ENCODE assay signal across 1 cellular context in the genomic region with DNA sequence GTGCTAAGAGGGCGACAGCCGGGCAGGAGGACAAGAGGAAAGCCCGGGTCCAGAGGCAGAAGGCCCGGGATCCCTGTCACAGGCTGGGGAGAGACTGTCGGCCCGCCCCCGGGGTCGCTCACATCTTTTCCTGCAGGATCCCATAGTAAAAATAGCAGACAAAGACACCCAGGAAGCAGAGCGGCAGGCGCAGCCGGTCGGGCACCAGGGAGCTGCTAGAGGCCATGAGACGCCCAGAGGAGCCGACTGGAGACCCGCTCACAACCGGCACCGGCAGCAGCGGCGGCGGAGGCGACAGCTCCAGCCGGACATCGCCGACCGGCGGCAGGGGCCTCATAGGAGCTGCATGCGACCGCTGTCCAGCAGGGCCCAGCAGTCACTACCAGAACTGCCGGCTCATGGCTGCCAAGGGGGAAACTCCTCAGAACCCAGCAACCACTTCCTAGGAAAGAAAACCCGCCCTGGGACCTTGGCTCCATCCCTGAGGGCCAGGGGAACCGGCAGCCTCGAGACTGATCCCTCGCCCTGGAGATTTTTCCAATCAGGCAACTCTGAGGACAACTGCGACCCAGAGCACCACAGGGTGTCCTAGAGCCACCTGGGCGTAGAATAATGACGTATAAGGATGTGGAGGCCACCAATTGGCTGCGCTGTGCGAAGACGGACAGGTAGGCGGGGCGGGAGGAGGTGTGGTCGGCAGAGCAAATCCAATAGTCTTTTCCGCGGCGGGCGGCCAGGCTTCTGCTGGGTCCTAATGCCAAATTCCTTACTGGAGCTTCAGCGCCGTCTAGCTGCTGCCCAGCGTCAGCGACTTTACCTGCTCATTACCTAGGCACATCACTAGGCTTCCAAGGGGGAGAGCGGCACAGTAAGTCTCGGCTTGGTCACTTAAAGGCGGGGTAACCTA.
TF ChIP-seq lines count a peak whose summit lies in the region.

A gene with protein sequence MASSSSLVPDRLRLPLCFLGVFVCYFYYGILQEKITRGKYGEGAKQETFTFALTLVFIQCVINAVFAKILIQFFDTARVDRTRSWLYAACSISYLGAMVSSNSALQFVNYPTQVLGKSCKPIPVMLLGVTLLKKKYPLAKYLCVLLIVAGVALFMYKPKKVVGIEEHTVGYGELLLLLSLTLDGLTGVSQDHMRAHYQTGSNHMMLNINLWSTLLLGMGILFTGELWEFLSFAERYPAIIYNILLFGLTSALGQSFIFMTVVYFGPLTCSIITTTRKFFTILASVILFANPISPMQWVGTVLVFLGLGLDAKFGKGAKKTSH (minus strand): TSS at position 357 of the 907 bp plus-strand sequence. CDS start 131 bp downstream, at position 226.

TF ChIP-seq in K562, 482 proteins besides CTCF, POLR2A, EP300 and RAD21 (continued from another document and continues in another):
- TF ChIP-seq, protein P1, sequence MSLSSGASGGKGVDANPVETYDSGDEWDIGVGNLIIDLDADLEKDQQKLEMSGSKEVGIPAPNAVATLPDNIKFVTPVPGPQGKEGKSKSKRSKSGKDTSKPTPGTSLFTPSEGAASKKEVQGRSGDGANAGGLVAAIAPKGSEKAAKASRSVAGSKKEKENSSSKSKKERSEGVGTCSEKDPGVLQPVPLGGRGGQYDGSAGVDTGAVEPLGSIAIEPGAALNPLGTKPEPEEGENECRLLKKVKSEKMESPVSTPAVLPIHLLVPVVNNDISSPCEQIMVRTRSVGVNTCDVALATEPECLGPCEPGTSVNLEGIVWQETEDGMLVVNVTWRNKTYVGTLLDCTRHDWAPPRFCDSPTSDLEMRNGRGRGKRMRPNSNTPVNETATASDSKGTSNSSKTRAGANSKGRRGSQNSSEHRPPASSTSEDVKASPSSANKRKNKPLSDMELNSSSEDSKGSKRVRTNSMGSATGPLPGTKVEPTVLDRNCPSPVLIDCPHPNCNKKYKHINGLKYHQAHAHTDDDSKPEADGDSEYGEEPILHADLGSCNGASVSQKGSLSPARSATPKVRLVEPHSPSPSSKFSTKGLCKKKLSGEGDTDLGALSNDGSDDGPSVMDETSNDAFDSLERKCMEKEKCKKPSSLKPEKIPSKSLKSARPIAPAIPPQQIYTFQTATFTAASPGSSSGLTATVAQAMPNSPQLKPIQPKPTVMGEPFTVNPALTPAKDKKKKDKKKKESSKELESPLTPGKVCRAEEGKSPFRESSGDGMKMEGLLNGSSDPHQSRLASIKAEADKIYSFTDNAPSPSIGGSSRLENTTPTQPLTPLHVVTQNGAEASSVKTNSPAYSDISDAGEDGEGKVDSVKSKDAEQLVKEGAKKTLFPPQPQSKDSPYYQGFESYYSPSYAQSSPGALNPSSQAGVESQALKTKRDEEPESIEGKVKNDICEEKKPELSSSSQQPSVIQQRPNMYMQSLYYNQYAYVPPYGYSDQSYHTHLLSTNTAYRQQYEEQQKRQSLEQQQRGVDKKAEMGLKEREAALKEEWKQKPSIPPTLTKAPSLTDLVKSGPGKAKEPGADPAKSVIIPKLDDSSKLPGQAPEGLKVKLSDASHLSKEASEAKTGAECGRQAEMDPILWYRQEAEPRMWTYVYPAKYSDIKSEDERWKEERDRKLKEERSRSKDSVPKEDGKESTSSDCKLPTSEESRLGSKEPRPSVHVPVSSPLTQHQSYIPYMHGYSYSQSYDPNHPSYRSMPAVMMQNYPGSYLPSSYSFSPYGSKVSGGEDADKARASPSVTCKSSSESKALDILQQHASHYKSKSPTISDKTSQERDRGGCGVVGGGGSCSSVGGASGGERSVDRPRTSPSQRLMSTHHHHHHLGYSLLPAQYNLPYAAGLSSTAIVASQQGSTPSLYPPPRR (CRISPR knock-in tag; IDR thresholded peaks at IDR 0.05; ENCODE audit: borderline replicate concordance): no peak
- TF ChIP-seq ZNF133 (CRISPR knock-in tag; IDR thresholded peaks at IDR 0.05): no peak
- 0 out of 2 replicates have a peak, but pooled peaks have one; percentile 14 for TF ChIP-seq E2F3 (CRISPR knock-in tag; IDR thresholded peaks at IDR 0.05)
- TF ChIP-seq ZNF24 (IDR thresholded peaks at IDR 0.05): peak; percentile 63; the same call in 1 of the 2 replicates
- TF ChIP-seq, protein P2, sequence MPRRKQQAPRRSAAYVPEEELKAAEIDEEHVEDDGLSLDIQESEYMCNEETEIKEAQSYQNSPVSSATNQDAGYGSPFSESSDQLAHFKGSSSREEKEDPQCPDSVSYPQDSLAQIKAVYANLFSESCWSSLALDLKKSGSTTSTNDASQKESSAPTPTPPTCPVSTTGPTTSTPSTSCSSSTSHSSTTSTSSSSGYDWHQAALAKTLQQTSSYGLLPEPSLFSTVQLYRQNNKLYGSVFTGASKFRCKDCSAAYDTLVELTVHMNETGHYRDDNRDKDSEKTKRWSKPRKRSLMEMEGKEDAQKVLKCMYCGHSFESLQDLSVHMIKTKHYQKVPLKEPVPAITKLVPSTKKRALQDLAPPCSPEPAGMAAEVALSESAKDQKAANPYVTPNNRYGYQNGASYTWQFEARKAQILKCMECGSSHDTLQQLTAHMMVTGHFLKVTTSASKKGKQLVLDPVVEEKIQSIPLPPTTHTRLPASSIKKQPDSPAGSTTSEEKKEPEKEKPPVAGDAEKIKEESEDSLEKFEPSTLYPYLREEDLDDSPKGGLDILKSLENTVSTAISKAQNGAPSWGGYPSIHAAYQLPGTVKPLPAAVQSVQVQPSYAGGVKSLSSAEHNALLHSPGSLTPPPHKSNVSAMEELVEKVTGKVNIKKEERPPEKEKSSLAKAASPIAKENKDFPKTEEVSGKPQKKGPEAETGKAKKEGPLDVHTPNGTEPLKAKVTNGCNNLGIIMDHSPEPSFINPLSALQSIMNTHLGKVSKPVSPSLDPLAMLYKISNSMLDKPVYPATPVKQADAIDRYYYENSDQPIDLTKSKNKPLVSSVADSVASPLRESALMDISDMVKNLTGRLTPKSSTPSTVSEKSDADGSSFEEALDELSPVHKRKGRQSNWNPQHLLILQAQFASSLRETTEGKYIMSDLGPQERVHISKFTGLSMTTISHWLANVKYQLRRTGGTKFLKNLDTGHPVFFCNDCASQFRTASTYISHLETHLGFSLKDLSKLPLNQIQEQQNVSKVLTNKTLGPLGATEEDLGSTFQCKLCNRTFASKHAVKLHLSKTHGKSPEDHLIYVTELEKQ (CRISPR knock-in tag; IDR thresholded peaks at IDR 0.05): no peak
- TF ChIP-seq, protein P3, sequence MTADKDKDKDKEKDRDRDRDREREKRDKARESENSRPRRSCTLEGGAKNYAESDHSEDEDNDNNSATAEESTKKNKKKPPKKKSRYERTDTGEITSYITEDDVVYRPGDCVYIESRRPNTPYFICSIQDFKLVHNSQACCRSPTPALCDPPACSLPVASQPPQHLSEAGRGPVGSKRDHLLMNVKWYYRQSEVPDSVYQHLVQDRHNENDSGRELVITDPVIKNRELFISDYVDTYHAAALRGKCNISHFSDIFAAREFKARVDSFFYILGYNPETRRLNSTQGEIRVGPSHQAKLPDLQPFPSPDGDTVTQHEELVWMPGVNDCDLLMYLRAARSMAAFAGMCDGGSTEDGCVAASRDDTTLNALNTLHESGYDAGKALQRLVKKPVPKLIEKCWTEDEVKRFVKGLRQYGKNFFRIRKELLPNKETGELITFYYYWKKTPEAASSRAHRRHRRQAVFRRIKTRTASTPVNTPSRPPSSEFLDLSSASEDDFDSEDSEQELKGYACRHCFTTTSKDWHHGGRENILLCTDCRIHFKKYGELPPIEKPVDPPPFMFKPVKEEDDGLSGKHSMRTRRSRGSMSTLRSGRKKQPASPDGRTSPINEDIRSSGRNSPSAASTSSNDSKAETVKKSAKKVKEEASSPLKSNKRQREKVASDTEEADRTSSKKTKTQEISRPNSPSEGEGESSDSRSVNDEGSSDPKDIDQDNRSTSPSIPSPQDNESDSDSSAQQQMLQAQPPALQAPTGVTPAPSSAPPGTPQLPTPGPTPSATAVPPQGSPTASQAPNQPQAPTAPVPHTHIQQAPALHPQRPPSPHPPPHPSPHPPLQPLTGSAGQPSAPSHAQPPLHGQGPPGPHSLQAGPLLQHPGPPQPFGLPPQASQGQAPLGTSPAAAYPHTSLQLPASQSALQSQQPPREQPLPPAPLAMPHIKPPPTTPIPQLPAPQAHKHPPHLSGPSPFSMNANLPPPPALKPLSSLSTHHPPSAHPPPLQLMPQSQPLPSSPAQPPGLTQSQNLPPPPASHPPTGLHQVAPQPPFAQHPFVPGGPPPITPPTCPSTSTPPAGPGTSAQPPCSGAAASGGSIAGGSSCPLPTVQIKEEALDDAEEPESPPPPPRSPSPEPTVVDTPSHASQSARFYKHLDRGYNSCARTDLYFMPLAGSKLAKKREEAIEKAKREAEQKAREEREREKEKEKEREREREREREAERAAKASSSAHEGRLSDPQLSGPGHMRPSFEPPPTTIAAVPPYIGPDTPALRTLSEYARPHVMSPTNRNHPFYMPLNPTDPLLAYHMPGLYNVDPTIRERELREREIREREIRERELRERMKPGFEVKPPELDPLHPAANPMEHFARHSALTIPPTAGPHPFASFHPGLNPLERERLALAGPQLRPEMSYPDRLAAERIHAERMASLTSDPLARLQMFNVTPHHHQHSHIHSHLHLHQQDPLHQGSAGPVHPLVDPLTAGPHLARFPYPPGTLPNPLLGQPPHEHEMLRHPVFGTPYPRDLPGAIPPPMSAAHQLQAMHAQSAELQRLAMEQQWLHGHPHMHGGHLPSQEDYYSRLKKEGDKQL (CRISPR knock-in tag; IDR thresholded peaks at IDR 0.05; ENCODE audit: borderline replicate concordance): no peak
- TF ChIP-seq, protein P4, sequence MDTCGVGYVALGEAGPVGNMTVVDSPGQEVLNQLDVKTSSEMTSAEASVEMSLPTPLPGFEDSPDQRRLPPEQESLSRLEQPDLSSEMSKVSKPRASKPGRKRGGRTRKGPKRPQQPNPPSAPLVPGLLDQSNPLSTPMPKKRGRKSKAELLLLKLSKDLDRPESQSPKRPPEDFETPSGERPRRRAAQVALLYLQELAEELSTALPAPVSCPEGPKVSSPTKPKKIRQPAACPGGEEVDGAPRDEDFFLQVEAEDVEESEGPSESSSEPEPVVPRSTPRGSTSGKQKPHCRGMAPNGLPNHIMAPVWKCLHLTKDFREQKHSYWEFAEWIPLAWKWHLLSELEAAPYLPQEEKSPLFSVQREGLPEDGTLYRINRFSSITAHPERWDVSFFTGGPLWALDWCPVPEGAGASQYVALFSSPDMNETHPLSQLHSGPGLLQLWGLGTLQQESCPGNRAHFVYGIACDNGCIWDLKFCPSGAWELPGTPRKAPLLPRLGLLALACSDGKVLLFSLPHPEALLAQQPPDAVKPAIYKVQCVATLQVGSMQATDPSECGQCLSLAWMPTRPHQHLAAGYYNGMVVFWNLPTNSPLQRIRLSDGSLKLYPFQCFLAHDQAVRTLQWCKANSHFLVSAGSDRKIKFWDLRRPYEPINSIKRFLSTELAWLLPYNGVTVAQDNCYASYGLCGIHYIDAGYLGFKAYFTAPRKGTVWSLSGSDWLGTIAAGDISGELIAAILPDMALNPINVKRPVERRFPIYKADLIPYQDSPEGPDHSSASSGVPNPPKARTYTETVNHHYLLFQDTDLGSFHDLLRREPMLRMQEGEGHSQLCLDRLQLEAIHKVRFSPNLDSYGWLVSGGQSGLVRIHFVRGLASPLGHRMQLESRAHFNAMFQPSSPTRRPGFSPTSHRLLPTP (IDR thresholded peaks at IDR 0.05; ENCODE audit: borderline replicate concordance, extremely low read depth, insufficient read length): no peak
- 0 out of 2 replicates have a peak, but pooled peaks have one; percentile 29 for TF ChIP-seq ERF (CRISPR knock-in tag; IDR thresholded peaks at IDR 0.05)
- TF ChIP-seq CBX5 (IDR thresholded peaks at IDR 0.05; ENCODE audit: borderline replicate concordance, low read depth): no peak; the same call in 1 of the 2 replicates
- peak; percentile 66; the same call in 1 of the 2 replicates for TF ChIP-seq LCOR (CRISPR knock-in tag; IDR thresholded peaks at IDR 0.05)
- TF ChIP-seq, protein P5, sequence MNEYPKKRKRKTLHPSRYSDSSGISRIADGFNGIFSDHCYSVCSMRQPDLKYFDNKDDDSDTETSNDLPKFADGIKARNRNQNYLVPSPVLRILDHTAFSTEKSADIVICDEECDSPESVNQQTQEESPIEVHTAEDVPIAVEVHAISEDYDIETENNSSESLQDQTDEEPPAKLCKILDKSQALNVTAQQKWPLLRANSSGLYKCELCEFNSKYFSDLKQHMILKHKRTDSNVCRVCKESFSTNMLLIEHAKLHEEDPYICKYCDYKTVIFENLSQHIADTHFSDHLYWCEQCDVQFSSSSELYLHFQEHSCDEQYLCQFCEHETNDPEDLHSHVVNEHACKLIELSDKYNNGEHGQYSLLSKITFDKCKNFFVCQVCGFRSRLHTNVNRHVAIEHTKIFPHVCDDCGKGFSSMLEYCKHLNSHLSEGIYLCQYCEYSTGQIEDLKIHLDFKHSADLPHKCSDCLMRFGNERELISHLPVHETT (CRISPR knock-in tag; conservative IDR thresholded peaks at IDR 0.05 in 1 of 2, IDR thresholded peaks at IDR 0.05 in 1 of 2): peak in 1 of 2 experiments; percentile 91; a peak in 2 of 4 replicates
- TF ChIP-seq MTF1 (CRISPR knock-in tag; IDR thresholded peaks at IDR 0.05; ENCODE audit: borderline replicate concordance): no peak
- TF ChIP-seq RBFOX2 (IDR thresholded peaks at IDR 0.05; ENCODE audit: low read depth, low read length): peak; percentile 92
- peak; percentile 93 for TF ChIP-seq KDM5B (IDR thresholded peaks at IDR 0.05; ENCODE audit: insufficient replicate concordance, low read depth, low read length)
- TF ChIP-seq SETDB1 (IDR thresholded peaks at IDR 0.05; ENCODE audit: low read length): peak; percentile 30
- TF ChIP-seq GABPA (tag; conservative IDR thresholded peaks at IDR 0.05; ENCODE audit: low read depth): peak; percentile 63
- no peak for TF ChIP-seq BMI1 (IDR thresholded peaks at IDR 0.05; ENCODE audit: low read length)
- no peak for TF ChIP-seq ILK (tag; IDR thresholded peaks at IDR 0.05; ENCODE audit: borderline replicate concordance, low read depth)
- no peak for TF ChIP-seq HEY1 (CRISPR knock-in tag; IDR thresholded peaks at IDR 0.05; ENCODE audit: borderline replicate concordance)
- no peak for TF ChIP-seq SPI1 (IDR thresholded peaks at IDR 0.05; ENCODE audit: borderline replicate concordance, low read depth, low read length)
- TF ChIP-seq, protein P6, sequence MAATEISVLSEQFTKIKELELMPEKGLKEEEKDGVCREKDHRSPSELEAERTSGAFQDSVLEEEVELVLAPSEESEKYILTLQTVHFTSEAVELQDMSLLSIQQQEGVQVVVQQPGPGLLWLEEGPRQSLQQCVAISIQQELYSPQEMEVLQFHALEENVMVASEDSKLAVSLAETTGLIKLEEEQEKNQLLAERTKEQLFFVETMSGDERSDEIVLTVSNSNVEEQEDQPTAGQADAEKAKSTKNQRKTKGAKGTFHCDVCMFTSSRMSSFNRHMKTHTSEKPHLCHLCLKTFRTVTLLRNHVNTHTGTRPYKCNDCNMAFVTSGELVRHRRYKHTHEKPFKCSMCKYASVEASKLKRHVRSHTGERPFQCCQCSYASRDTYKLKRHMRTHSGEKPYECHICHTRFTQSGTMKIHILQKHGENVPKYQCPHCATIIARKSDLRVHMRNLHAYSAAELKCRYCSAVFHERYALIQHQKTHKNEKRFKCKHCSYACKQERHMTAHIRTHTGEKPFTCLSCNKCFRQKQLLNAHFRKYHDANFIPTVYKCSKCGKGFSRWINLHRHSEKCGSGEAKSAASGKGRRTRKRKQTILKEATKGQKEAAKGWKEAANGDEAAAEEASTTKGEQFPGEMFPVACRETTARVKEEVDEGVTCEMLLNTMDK (IDR thresholded peaks at IDR 0.05; ENCODE audit: borderline replicate concordance, insufficient read depth, low read depth, low read length, poor library complexity, severe bottlenecking): peak; percentile 84
- peak; percentile 66; the same call in 1 of the 2 replicates for TF ChIP-seq ZNF644 (tag; IDR thresholded peaks at IDR 0.05; ENCODE audit: low read depth)
